16 cellular contexts compared by ENCODE assay signal in the genomic region with DNA sequence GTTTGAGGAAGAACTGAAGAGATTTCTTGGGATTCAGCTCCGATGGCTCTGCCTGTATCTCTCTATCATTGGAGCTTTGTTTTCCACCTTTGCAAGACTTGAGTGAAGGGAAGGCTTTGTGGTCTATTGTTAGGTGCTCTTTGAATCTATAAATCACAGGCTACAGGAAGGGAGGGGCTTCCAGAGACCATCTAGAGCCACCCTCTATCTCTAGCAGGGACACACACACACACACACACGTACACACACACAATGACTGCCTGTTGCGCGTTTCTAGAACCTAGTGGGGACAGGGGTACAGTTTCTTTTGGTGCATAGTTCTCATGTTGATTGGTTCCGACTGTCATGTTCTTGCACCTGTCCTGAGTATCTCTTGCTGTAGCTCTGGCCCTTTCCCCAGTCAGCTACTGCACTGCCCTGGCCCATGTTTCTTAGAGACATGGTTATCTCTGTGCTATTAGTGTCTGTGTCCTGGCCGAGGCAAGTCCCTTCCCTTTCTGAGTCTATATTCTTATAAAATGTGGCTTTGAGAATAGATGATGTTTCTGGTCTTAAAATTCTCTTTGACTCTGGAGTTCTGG.
DNase-seq lines count a peak whose midpoint lies in the region; ATAC-seq and TF ChIP-seq lines count a peak whose summit lies in the region.
"Had no signal": no experiment of that assay in that cellular context is flagged by ENCODE, and none has a peak within 500 bp of the region (broad histone marks: within the 10 kb centered on the region; RNA-seq: fewer than 3 reads in every experiment).

No MANE protein-coding gene starts in this region.

- H3K27me3 ChIP-seq in heart right ventricle: no peaks in the 10 kb centered on the region
- H3K27me3 ChIP-seq in upper lobe of right lung: no peaks in the 10 kb centered on the region
- H3K27me3 ChIP-seq: esophagus muscularis mucosa had no signal

- no peak overlapping the region for H3K27ac ChIP-seq in heart right ventricle
- no peak overlapping the region for H3K27ac ChIP-seq in upper lobe of right lung
- H3K27ac ChIP-seq: 22Rv1; BLaER1 treated with 17β-estradiol and CSF1 and Interleukin-3, amounts not matched to agents 10 nM and 100 nM; esophagus muscularis mucosa; HL-60; thoracic aorta; VCaP had no signal

- no peak for TF ChIP-seq CTCF in heart right ventricle (IDR thresholded peaks at IDR 0.05)
- TF ChIP-seq CTCF in upper lobe of right lung (IDR thresholded peaks at IDR 0.05): no peak

- H3K36me3 ChIP-seq in heart right ventricle (no peaks in the 10 kb centered on the region), upper lobe of right lung (no peaks in the 10 kb centered on the region)
- H3K36me3 ChIP-seq: BLaER1 treated with 17β-estradiol and CSF1 and Interleukin-3, amounts not matched to agents 10 nM and 100 nM; esophagus muscularis mucosa; thoracic aorta had no signal

- no peak overlapping the region for H3K4me3 ChIP-seq in heart right ventricle
- H3K4me3 ChIP-seq in upper lobe of right lung: no peak overlapping the region
- H3K4me3 ChIP-seq: BLaER1 treated with 17β-estradiol and CSF1 and Interleukin-3, amounts not matched to agents 10 nM and 100 nM; esophagus muscularis mucosa; thoracic aorta had no signal

- peak; percentile 25 for ATAC-seq in left ventricle myocardium superior
- no peak for ATAC-seq in heart right ventricle
- no peak for ATAC-seq in upper lobe of right lung
- no peak for ATAC-seq in GM21529 (IDR thresholded peaks at IDR 0.05; ENCODE audit: unreplicated experiment)

- 65 to 70% methylated on average over 6 of the region's 6 CpGs for WGBS in heart right ventricle, 2 donors

- H3K9me3 ChIP-seq in heart right ventricle: no peaks in the 10 kb centered on the region
- H3K9me3 ChIP-seq in upper lobe of right lung: no peaks in the 10 kb centered on the region
- H3K9me3 ChIP-seq: esophagus muscularis mucosa, thoracic aorta had no signal

- H3K4me1 ChIP-seq in heart right ventricle: peaks cover 6 to 47% (median 27%) of the 10 kb centered on the region in 9 donors
- peaks cover 10% of the 10 kb centered on the region for H3K4me1 ChIP-seq in upper lobe of right lung

- DNase-seq in DMS153 (lab: John Stamatoyannopoulos, UW) (peak; percentile 40), DMS153 treated with DMSO at 0.1 percent for 48 hours (lab: John Stamatoyannopoulos, UW; ENCODE audit: unreplicated experiment) (no peak), left ventricle myocardium superior (no peak), heart right ventricle (no peak), upper lobe of right lung (peak; percentile 15), glomerular visceral epithelial cell (ENCODE audit: extremely low spot score) (no peak)
- DNase-seq in central memory CD4-positive, alpha-beta T cell: peak; percentile 12
- DNase-seq: islet precursor cell, KBM-7 had no signal

- intact Hi-C loops in left ventricle myocardium superior (cut with micrococcal nuclease) (no loop called here), heart right ventricle (cut with DNase I) (loop anchor here in 1 of 10 donors (10.0 kb wide), 1 partner anchor 52 kb away; no protein-coding TSS in a partner anchor), upper lobe of right lung (cut with DNase I) (no loop called here)

Comparison
In these comparisons a context has a peak if more than half of its experiments do, and no peak if none do; other contexts are left out.
1. DNase-seq: peak in DMS153 (single experiment), central memory CD4-positive, alpha-beta T cell (single experiment) and upper lobe of right lung (single experiment); none in DMS153 treated with DMSO at 0.1 percent for 48 hours (single experiment), left ventricle myocardium superior (single experiment), heart right ventricle (0 of 2) and glomerular visceral epithelial cell (single experiment).